ENCODE assay signal across 11 cellular contexts in the genomic region with DNA sequence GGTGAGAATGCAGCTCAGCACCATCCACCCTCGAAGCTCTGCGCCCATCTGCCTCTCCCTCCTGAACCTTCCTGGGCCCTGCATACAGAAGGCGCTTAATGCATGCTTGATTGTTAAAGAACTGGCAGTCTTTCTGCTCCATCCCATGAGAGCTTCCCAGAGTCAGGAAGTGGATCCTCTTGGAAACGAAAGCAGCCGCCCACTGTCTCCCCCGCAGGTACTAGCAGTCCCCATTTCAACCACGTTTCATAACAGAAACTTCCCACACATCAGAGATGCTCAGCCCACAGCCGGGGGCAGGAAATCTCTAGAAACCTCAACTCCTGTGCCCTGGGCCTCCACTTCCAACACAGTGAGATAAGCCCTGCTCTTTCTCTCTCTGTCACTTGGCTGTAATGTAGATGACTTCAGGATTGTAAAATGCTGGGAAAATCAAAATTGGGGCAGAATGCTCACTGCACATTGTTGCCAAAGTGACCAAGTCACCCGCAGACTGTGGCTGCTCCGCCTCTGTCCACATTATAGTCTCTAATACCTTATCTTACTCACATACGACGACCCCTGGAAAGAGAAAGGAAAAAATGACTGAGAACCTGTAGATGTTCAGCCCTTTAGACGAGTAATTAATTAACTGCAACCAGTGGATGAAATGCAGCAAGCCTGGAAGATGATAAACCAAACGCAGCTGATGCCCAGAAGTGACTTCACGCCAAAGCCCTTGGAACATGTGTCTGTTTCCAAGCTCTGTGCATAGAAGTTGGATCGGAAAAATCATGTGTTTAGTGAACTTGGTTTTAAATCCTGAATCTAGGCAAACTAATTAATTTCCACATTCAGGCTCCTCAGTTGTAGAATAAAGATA. TPM values are rescaled to one million over a fixed set of nuclear protein-coding genes. Genes with fewer than 3 reads are reported as not detected.
DNase-seq lines count a peak whose midpoint lies in the region; ATAC-seq, FAIRE-seq and TF ChIP-seq lines count a peak whose summit lies in the region.
"Had no signal": no experiment of that assay in that cellular context is flagged by ENCODE, and none has a peak within 500 bp of the region (broad histone marks: within the 10 kb centered on the region; RNA-seq: fewer than 3 reads in every experiment).

No MANE protein-coding gene starts in this region.

- H3K27ac Mint-ChIP-seq in osteocyte (ENCODE audit: unreplicated experiment) = no peak overlapping the region
- peak overlapping the region in 2 of 8 donors; percentile 2 to 12 for H3K27ac Mint-ChIP-seq in CD8-positive, alpha-beta memory T cell

- no peak overlapping the region for H3K4me3 ChIP-seq in GM12878
- no peak overlapping the region for H3K4me3 ChIP-seq in CD8-positive, alpha-beta memory T cell (ENCODE audit: low read length)
- H3K4me3 ChIP-seq: hepatocyte had no signal

- H3K9me3 Mint-ChIP-seq in osteocyte (ENCODE audit: unreplicated experiment) = no peaks in the 10 kb centered on the region
- H3K9me3 Mint-ChIP-seq in CD8-positive, alpha-beta memory T cell = no peaks in the 10 kb centered on the region

- DNase-seq in GM18507 (ENCODE audit: extremely low spot score, insufficient read length, low read depth) (no peak), GM12878 (ENCODE audit: low read depth, low spot score) (no peak), osteocyte (ENCODE audit: extremely low spot score, unreplicated experiment) (peak; percentile 57), RKO (ENCODE audit: low spot score) (no peak), GM10248 (ENCODE audit: extremely low spot score) (no peak), NCI-H2029 treated with DMSO at 0.1 percent for 48 hours (lab: John Stamatoyannopoulos, UW) (no peak)
- no peak for DNase-seq in CD8-positive, alpha-beta memory T cell
- DNase-seq: DMS79, NCI-H2029 had no signal

- no peaks in the 10 kb centered on the region for H4K20me1 ChIP-seq in GM12878 (ENCODE audit: control insufficient read depth, insufficient read depth)

- no peak for TF ChIP-seq EP300 in GM12878 (IDR thresholded peaks at IDR 0.05; ENCODE audit: borderline replicate concordance in 1 of 2, control insufficient read depth in 1 of 2, low read depth in 2 of 2, low read length in 2 of 2)

- TF ChIP-seq CTCF in GM12878 (IDR thresholded peaks at IDR 0.05 in 2 of 3, conservative IDR thresholded peaks at IDR 0.05 in 1 of 3; ENCODE audit: control insufficient read depth in 2 of 3, extremely low read depth in 1 of 3, insufficient read depth in 1 of 3, low read depth in 3 of 3, low read length in 3 of 3) (no peak), osteocyte (IDR thresholded peaks at IDR 0.05) (no peak), GM10248 (IDR thresholded peaks at IDR 0.05; ENCODE audit: control extremely low read depth, extremely low read depth, low read depth, missing control alignments) (no peak)

- H3K36me3 Mint-ChIP-seq in osteocyte (ENCODE audit: unreplicated experiment) = no peaks in the 10 kb centered on the region
- H3K36me3 Mint-ChIP-seq in CD8-positive, alpha-beta memory T cell = peaks cover 0 to 5% (median 0%) of the 10 kb centered on the region in 3 donors

- no TSS peak for BruUV-seq in GM12878 (replicated peaks; lab: Mats Ljungman, UMichigan)

- SMC1A ChIA-PET in GM12878 (lab: Charles Lee; ENCODE audit: uncharacterized antibody, unreplicated experiment) = interaction anchor here (0.7 kb wide), 1 partner anchor 62 kb away, joined by 3 read pairs; no protein-coding TSS in a partner anchor

- peaks cover 8% of the 10 kb centered on the region for H3K79me2 ChIP-seq in GM12878 (ENCODE audit: control insufficient read depth, insufficient read depth, low read length)

- in situ Hi-C loops in GM12878 (cut with MboI) = no loop called here

- peak overlapping the region; percentile 52 for H3K4me2 ChIP-seq in GM12878 (ENCODE audit: control insufficient read depth, insufficient read depth)
- H3K4me2 ChIP-seq: hepatocyte had no signal

- no peak overlapping the region; the same call in 1 of the 2 replicates for H3K9ac ChIP-seq in GM12878 (ENCODE audit: control insufficient read depth, insufficient read depth, low read length)

- H3K4me1 ChIP-seq in GM12878 (ENCODE audit: control insufficient read depth, insufficient read depth, low read length) = peaks cover 50% of the 10 kb centered on the region
- peaks cover 16% of the 10 kb centered on the region for H3K4me1 ChIP-seq in CD8-positive, alpha-beta memory T cell (ENCODE audit: insufficient read depth, low read length)

- peak overlapping the region; percentile 51 for H3K27ac ChIP-seq in GM12878 (ENCODE audit: control insufficient read depth, insufficient read depth)
- H3K27ac ChIP-seq in CD8-positive, alpha-beta memory T cell (ENCODE audit: low read depth, low read length) = no peak overlapping the region
- H3K27ac ChIP-seq: hepatocyte had no signal

- TF ChIP-seq POLR2A in GM12878 (IDR thresholded peaks at IDR 0.05; ENCODE audit: low read depth, low read length) = no peak

- FAIRE-seq in GM18507 (lab: Jason Lieb, UNC) (peak; percentile 72), GM12878 (lab: Jason Lieb, UNC) (no peak)

- H2AFZ ChIP-seq in GM12878 (ENCODE audit: control insufficient read depth, low read depth, low read length) = no peak overlapping the region
- H2AFZ ChIP-seq: hepatocyte had no signal

- no peak overlapping the region for H3K4me3 Mint-ChIP-seq in osteocyte (ENCODE audit: unreplicated experiment)
- H3K4me3 Mint-ChIP-seq in CD8-positive, alpha-beta memory T cell = no peak overlapping the region

- no peaks in the 10 kb centered on the region for H3K27me3 ChIP-seq in GM12878 (replicated peaks in 1 of 2; ENCODE audit: control insufficient read depth in 2 of 2, insufficient read depth in 2 of 2, low read length in 1 of 2)
- H3K27me3 ChIP-seq in CD8-positive, alpha-beta memory T cell (ENCODE audit: insufficient read depth, low read length, poor library complexity, severe bottlenecking) = no peaks in the 10 kb centered on the region
- H3K27me3 ChIP-seq: hepatocyte had no signal

- ATAC-seq in HG03066 (IDR thresholded peaks at IDR 0.05; ENCODE audit: low read depth, unreplicated experiment) (peak; percentile 44), GM12878 (peak; percentile 47)

- intact Hi-C loops in GM12878 (cut with micrococcal nuclease; ENCODE audit: unreplicated experiment) = no loop called here

- H3K9me3 ChIP-seq in GM12878 (replicated peaks; ENCODE audit: control insufficient read depth, insufficient read depth, low read length) = no peaks in the 10 kb centered on the region; the same call in 2 of the 3 replicates
- no peaks in the 10 kb centered on the region for H3K9me3 ChIP-seq in CD8-positive, alpha-beta memory T cell (ENCODE audit: low read length)

- TF ChIP-seq RAD21 in GM12878 (IDR thresholded peaks at IDR 0.05; ENCODE audit: insufficient read depth, low read depth, low read length) = no peak

- WGBS in GM12878 (ENCODE audit: insufficient coverage, insufficient replicate concordance, low lambda C conversion rate, missing lambda C conversion rate) = 54% methylated on average over 16 of the region's 16 CpGs

- peaks cover 6% of the 10 kb centered on the region for H3K4me1 Mint-ChIP-seq in osteocyte (ENCODE audit: unreplicated experiment)
- peaks cover 4 to 21% (median 19%) of the 10 kb centered on the region in 3 donors for H3K4me1 Mint-ChIP-seq in CD8-positive, alpha-beta memory T cell

- CTCF ChIA-PET in GM12878 (lab: Yijun Ruan, JAX) (interaction anchor here (0.6 to 2.5 kb wide), 2 partner anchors 13 to 115 kb away, joined by 3 to 12 read pairs; no protein-coding TSS in a partner anchor), GM10248 (lab: Yijun Ruan, JAX) (interaction anchor here (1.0 kb wide), 1 partner anchor 14 kb away, joined by 3 read pairs; no protein-coding TSS in a partner anchor)
- CTCF ChIA-PET in CD8-positive, alpha-beta memory T cell (lab: Charles Lee) = no interaction called here

- RAD21 ChIA-PET in GM12878 (lab: Charles Lee; ENCODE audit: unreplicated experiment) = no interaction called here

- H3K36me3 ChIP-seq in GM12878 (ENCODE audit: control insufficient read depth in 2 of 2, insufficient read depth in 2 of 2, low read length in 1 of 2) = peaks cover 0 to 8% of the 10 kb centered on the region in 2 experiments; a peak in 1 of 4 replicates
- no peaks in the 10 kb centered on the region for H3K36me3 ChIP-seq in CD8-positive, alpha-beta memory T cell (ENCODE audit: insufficient read depth, low read length)

- H3K27me3 Mint-ChIP-seq in osteocyte (ENCODE audit: unreplicated experiment) = no peaks in the 10 kb centered on the region
- H3K27me3 Mint-ChIP-seq in CD8-positive, alpha-beta memory T cell = peaks cover 9 to 57% of the 10 kb centered on the region in 2 donors

- POLR2A ChIA-PET in GM12878 (lab: Charles Lee) = no interaction called here
- POLR2A ChIA-PET in CD8-positive, alpha-beta memory T cell (lab: Charles Lee) = no interaction called here
- POLR2A ChIA-PET in GM10248 (lab: Yijun Ruan, JAX) = no interaction called here

TF ChIP-seq in GM12878, 131 proteins besides CTCF, POLR2A, EP300 and RAD21 (continues in another document):
- TF ChIP-seq IKZF1 (conservative IDR thresholded peaks at IDR 0.05) = peak; percentile 91
- TF ChIP-seq NFIC (IDR thresholded peaks at IDR 0.05; ENCODE audit: low read depth, low read length) = peak; percentile 83
- no peak for TF ChIP-seq TCF7 (IDR thresholded peaks at IDR 0.05; ENCODE audit: borderline replicate concordance)
- no peak for TF ChIP-seq WRNIP1 (IDR thresholded peaks at IDR 0.05; ENCODE audit: borderline replicate concordance, low read depth, low read length)
- TF ChIP-seq MYB (IDR thresholded peaks at IDR 0.05; ENCODE audit: borderline replicate concordance, low read depth, low read length) = no peak

RNA-seq across cellular contexts. Expression of gene GSDME, which starts 28.5 kb away (rescaled TPM):
- total RNA-seq in GM12878 (2013; cell fraction: nucleolus; rRNA removed) = 50.8 and 52.0 TPM in 2 replicates
- total RNA-seq in GM12878 (2014; rRNA removed) (140 and 149 TPM in 2 replicates), GM12878 (2014; rRNA removed; fragmentation: Illumina TruSeq; extraction: Trizol) (95.2 and 96.2 TPM in 2 replicates), GM12878 (2021) (114 and 116 TPM in 2 replicates), osteocyte (10.2 and 11.9 TPM in 2 replicates)
- polyA plus RNA-seq in GM12878 (2011; ENCODE audit: low read depth) = 78.4 TPM
- polyA plus RNA-seq in GM12878 (2011; rRNA removed) (19.7 and 23.7 TPM in 2 replicates), GM12878 (2014; fragmentation: Illumina TruSeq; extraction: Trizol) (141 and 143 TPM in 2 replicates), GM12878 (2014; fragmentation: Nextera tagmentation; extraction: Ambion mirVana) (10 to 100 TPM; 62.5 to 83.7 TPM), GM12878 (2014; rRNA removed) (128 and 141 TPM in 2 replicates), GM12878 (2016; fragmentation: Nextera tagmentation; extraction: Ambion mirVana) (100 to 1,000 TPM; 242 to 245 TPM)
- 18.6 and 22.3 TPM in 2 replicates for polyA plus RNA-seq in GM12878 (2011; cell fraction: cytosol; rRNA removed)
- 30.2 and 33.1 TPM in 2 replicates for polyA plus RNA-seq in GM12878 (2011; cell fraction: nucleus; rRNA removed)
- 92.4 and 94.8 TPM in 2 replicates for polyA plus RNA-seq in GM12878 (2012)
- polyA minus RNA-seq in GM12878 (2011; rRNA and poly(A)+ RNA removed) = 27.0 and 41.7 TPM in 2 replicates
- polyA minus RNA-seq in GM12878 (2011; cell fraction: cytosol; rRNA and poly(A)+ RNA removed) = 6.1 and 7.5 TPM in 2 replicates
- 12.8 and 19.2 TPM in 2 replicates for polyA minus RNA-seq in GM12878 (2011; cell fraction: nucleus; rRNA and poly(A)+ RNA removed)
- total RNA-seq in CD8-positive, alpha-beta memory T cell = 1 to 10 TPM; 3.7 to 3.9 TPM
- 0.26 TPM for polyA plus RNA-seq in CD8-positive, alpha-beta memory T cell
